Comparison of ENCODE assay signal across 22 cellular contexts in the genomic region with DNA sequence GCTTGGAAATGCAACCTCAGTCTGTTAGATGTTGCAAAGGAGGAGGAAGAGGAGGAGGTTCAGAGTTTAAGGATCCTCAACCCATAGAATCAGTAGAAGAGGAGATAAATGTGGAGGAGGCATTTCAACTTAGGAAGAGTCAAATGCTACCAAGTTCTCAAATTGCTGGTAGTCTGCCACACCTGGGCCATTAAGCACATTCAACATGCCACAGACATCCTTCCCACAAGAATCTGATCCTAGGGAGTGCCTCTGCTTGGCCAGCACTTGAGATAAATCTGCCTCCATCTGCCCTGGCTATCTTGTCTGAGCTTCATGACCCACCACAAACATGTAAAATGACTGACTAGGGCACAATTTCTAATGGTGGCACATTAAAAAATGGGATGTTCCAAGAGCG.
"Had no signal": no experiment of that assay in that cellular context is flagged by ENCODE, and none has a peak within 500 bp of the region (broad histone marks: within the 10 kb centered on the region; RNA-seq: fewer than 3 reads in every experiment).

No MANE protein-coding gene starts in this region.

- H3K27ac ChIP-seq: coronary artery, dorsolateral prefrontal cortex, esophagus muscularis mucosa, foreskin keratinocyte, gastroesophageal sphincter, heart left ventricle, hepatocyte, left lung, lower lobe of right lung had no signal

- H3K4me2 ChIP-seq: hepatocyte had no signal

- DNase-seq: dermis blood vessel endothelial cell; dorsolateral prefrontal cortex; effector CD4-positive, alpha-beta T cell; effector memory CD4-positive, alpha-beta T cell; foreskin keratinocyte; heart left ventricle; hypothalamus; immature natural killer cell; islet precursor cell; kidney; kidney glomerular epithelial cell; left colon; left lung; left ventricle myocardium superior; lower lobe of right lung; mesenchymal stem cell; mucosa of descending colon had no signal

- H3K4me3 Mint-ChIP-seq: immature natural killer cell, mesothelial cell of epicardium had no signal

- H3K36me3 Mint-ChIP-seq: immature natural killer cell, mesothelial cell of epicardium had no signal

- H3K9me3 ChIP-seq: esophagus muscularis mucosa, gastroesophageal sphincter, heart left ventricle, left lung, lower lobe of right lung, mucosa of descending colon had no signal

- H3K27ac Mint-ChIP-seq: immature natural killer cell, mesothelial cell of epicardium had no signal

- H3K79me2 ChIP-seq: hepatocyte had no signal

- ATAC-seq: foreskin keratinocyte, gastroesophageal sphincter, heart left ventricle, left colon, left lung, left ventricle myocardium superior, lower lobe of right lung, mucosa of descending colon had no signal

- H3K36me3 ChIP-seq: esophagus muscularis mucosa, gastroesophageal sphincter, heart left ventricle, left lung, lower lobe of right lung had no signal

- H3K4me1 ChIP-seq: foreskin keratinocyte, left lung had no signal

- H3K9me3 Mint-ChIP-seq: immature natural killer cell, mesothelial cell of epicardium had no signal

- H3K4me3 ChIP-seq: coronary artery, dorsolateral prefrontal cortex, esophagus muscularis mucosa, gastroesophageal sphincter, heart left ventricle, hepatocyte, left lung, lower lobe of right lung, mucosa of descending colon had no signal

- H2AFZ ChIP-seq: hepatocyte had no signal

- H3K27me3 ChIP-seq: dorsolateral prefrontal cortex, esophagus muscularis mucosa, foreskin keratinocyte, gastroesophageal sphincter, heart left ventricle, hepatocyte, left lung had no signal
